In genomic region chr19:48970923-48971395, GRCh38 we compare ENCODE assay signal across 9 cellular contexts. TPM values are rescaled to one million over a fixed set of nuclear protein-coding genes. Genes with fewer than 3 reads are reported as not detected.
A peak's percentile ranks its signal among the peaks of the same experiment; 100 is the strongest.
DNase-seq lines count a peak whose midpoint lies in the region; ATAC-seq and TF ChIP-seq lines count a peak whose summit lies in the region.
"Had no signal": no experiment of that assay in that cellular context is flagged by ENCODE, and none has a peak within 500 bp of the region (broad histone marks: within the 10 kb centered on the region; RNA-seq: fewer than 3 reads in every experiment).

No MANE protein-coding gene starts in this region.

- no peaks in the 10 kb centered on the region for H3K9me3 ChIP-seq in vagina

- DNase-seq in Calu3 (peak; percentile 85), KBM-7 (peak; percentile 93), SHP77 treated with DMSO at 0.1 percent for 48 hours (lab: John Stamatoyannopoulos, UW) (peak; percentile 45), globus pallidus (ENCODE audit: low spot score) (peak; percentile 68), posterior cingulate gyrus (peak; percentile 50 to 96 (median 82)), vagina (ENCODE audit: extremely low spot score in 2 of 2) (no peak)
- peak; percentile 77 for DNase-seq in activated gamma-delta T cell treated with anti-CD3 and anti-CD28 coated beads, Interleukin-2, amount 50 U/mL, for 16 hours (ENCODE audit: low read depth)

- CTCF ChIA-PET in Calu3 (lab: Charles Lee) = interaction anchor here (0.6 to 2.3 kb wide), 21 partner anchors 9 to 278 kb away, joined by 3 to 17 read pairs (median 4); partner anchors contain the start of genes BAX, DHDH, GYS1 and HSD17B14

- H3K27ac ChIP-seq in vagina = peak overlapping the region; percentile 30

- no peaks in the 10 kb centered on the region for H3K4me1 Mint-ChIP-seq in Calu3 (ENCODE audit: low read depth, unreplicated experiment)

- H3K36me3 Mint-ChIP-seq in Calu3 (ENCODE audit: insufficient read depth, unreplicated experiment) = peaks cover 66% of the 10 kb centered on the region

- H3K9me3 Mint-ChIP-seq in Calu3 (ENCODE audit: low read depth, unreplicated experiment) = no peaks in the 10 kb centered on the region

- H3K27me3 Mint-ChIP-seq in Calu3 (ENCODE audit: unreplicated experiment) = no peaks in the 10 kb centered on the region

- no peak overlapping the region for H3K4me3 Mint-ChIP-seq in Calu3 (ENCODE audit: low read depth, unreplicated experiment)

- no peak overlapping the region for H3K27ac Mint-ChIP-seq in Calu3 (ENCODE audit: unreplicated experiment)

- TF ChIP-seq CTCF in Calu3 (IDR thresholded peaks at IDR 0.05; ENCODE audit: unreplicated experiment) (peak; percentile 95), vagina (IDR thresholded peaks at IDR 0.05) (peak; percentile 87 to 93 (median 92))

- no peak for ATAC-seq in HG03108 (IDR thresholded peaks at IDR 0.05; ENCODE audit: unreplicated experiment)

- in situ Hi-C loops in KBM-7 (cut with MboI; ENCODE audit: low pct_unique_long_range_greater_than_20kb, low sequenced_read_pairs) = no loop called here

- H3K4me1 ChIP-seq in vagina = peaks cover 17% of the 10 kb centered on the region

- BruUV-seq in Calu3 (replicated peaks; lab: Mats Ljungman, UMichigan) = no TSS peak

- TF ChIP-seq POLR2A in vagina (IDR thresholded peaks at IDR 0.05) = no peak

- intact Hi-C loops in Calu3 (cut with micrococcal nuclease; ENCODE audit: unreplicated experiment) (loop anchor here (2.0 kb wide), 1 partner anchor 176 kb away; no protein-coding TSS in a partner anchor), posterior cingulate gyrus (cut with DNase I) (no loop called here), vagina (cut with DNase I) (no loop called here)

- no peak overlapping the region for H3K4me3 ChIP-seq in vagina
- H3K4me3 ChIP-seq: SK-N-MC had no signal

- peaks cover 0 to 40% of the 10 kb centered on the region in 2 donors for H3K36me3 ChIP-seq in vagina

- H3K27me3 ChIP-seq in vagina = no peaks in the 10 kb centered on the region

RNA-seq across cellular contexts. Expression of gene FTL, which starts 5.8 kb away (rescaled TPM):
- 1,459 and 1,979 TPM in 2 replicates for total RNA-seq in Calu3 (2022)
- total RNA-seq in vagina = 4,380 TPM

RNA-seq across cellular contexts. Expression of gene BAX, which starts 16.3 kb away (rescaled TPM):
- total RNA-seq in Calu3 (2022) = 141 and 147 TPM in 2 replicates
- total RNA-seq in vagina = 52.3 TPM

RNA-seq across cellular contexts. Expression of gene GYS1, which starts 22.1 kb away (rescaled TPM):
- total RNA-seq in Calu3 (2022) (59.6 and 64.7 TPM in 2 replicates), vagina (32.2 TPM)

RNA-seq across cellular contexts. Expression of gene RUVBL2, which starts 22.7 kb away (rescaled TPM):
- total RNA-seq in Calu3 (2022) (184 and 199 TPM in 2 replicates), vagina (100 TPM)

RNA-seq across cellular contexts. Expression of gene DHDH, which starts 37.5 kb away (rescaled TPM):
- 2.1 and 5.3 TPM in 2 replicates for total RNA-seq in Calu3 (2022)
- not detected for total RNA-seq in vagina

Comparison
In these comparisons a context has a peak if more than half of its experiments do, and no peak if none do; other contexts are left out.
1. DNase-seq: peak in Calu3 (single experiment), KBM-7 (single experiment), SHP77 treated with DMSO at 0.1 percent for 48 hours (single experiment), activated gamma-delta T cell treated with anti-CD3 and anti-CD28 coated beads, Interleukin-2, amount 50 U/mL, for 16 hours (single experiment), globus pallidus (single experiment) and posterior cingulate gyrus (10 of 10); none in vagina (0 of 2).